ENCODE assay signal across 19 cellular contexts in the genomic region with DNA sequence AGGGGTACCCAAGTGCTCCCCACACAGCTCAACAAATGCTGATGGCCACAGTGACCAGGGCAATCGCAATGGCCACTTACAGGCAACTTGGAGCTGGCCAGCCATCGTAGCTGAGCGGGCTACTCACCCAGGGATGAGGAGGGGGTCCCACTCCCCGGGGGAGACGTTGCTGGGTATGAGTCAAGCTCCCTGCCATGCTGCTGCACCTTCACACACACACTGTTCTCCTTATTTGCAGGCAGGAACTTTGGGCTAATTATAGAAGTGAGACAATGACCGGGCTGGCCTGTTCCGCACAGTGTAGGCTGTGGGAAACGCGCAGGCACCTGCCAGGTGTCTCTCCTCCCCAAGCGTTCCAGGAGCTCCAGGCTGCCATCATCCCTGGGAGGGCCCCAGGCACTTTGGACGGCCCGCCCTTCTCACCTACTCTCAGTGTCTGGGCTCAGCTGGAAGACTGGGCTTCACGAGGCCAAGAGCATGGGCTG.
DNase-seq lines count a peak whose midpoint lies in the region.
"Had no signal": no experiment of that assay in that cellular context is flagged by ENCODE, and none has a peak within 500 bp of the region (broad histone marks: within the 10 kb centered on the region; RNA-seq: fewer than 3 reads in every experiment).

No MANE protein-coding gene starts in this region.

- DNase-seq in NCI-H146 (lab: John Stamatoyannopoulos, UW) = peak; percentile 69
- DNase-seq in RPMI8226 = peak; percentile 54
- DNase-seq in islet precursor cell = peak; percentile 55
- DNase-seq in posterior vena cava (ENCODE audit: low spot score) = peak; percentile 72
- DNase-seq in KG1 (lab: John Stamatoyannopoulos, UW) = no peak
- no peak for DNase-seq in OCI-M2 (lab: John Stamatoyannopoulos, UW; ENCODE audit: unreplicated experiment)
- DNase-seq in cerebellar nuclear complex (lab: John Stamatoyannopoulos, UW) = no peak
- DNase-seq: activated CD4-positive, alpha-beta T cell treated with anti-CD3 and anti-CD28 coated beads, Interleukin-2, amount 10 ng/mL, durations not matched to agents 24 days and 14 days; activated naive CD4-positive, alpha-beta T cell treated with anti-CD3 and anti-CD28 coated beads, Interleukin-2, amount 50 U/mL, for 16 hours; activated T-cell treated with anti-CD3 and anti-CD28 coated beads, Interleukin-2, amount 50 U/mL, for 72 hours; kidney; NCI-H1092 treated with DMSO at 0.1 percent for 48 hours; NCI-H2081; NCI-H524 treated with DMSO at 0.1 percent for 48 hours; occipital lobe; retina; stimulated activated naive CD8-positive, alpha-beta T cell treated with anti-CD3 and anti-CD28 coated beads, Interleukin-15, Interleukin-2, amounts not matched to agents 100 U/mL and 50 U/mL, for 24 hours; T-helper 9 cell; WERI-Rb-1 had no signal

- intact Hi-C loops in posterior vena cava (cut with DNase I) = no loop called here

Comparison
In these comparisons a context has a peak if more than half of its experiments do, and no peak if none do; other contexts are left out.
1. DNase-seq: peak in NCI-H146 (single experiment), RPMI8226 (single experiment), islet precursor cell (single experiment) and posterior vena cava (single experiment); none in KG1 (single experiment), OCI-M2 (single experiment) and cerebellar nuclear complex (0 of 2).